In the genomic region with DNA sequence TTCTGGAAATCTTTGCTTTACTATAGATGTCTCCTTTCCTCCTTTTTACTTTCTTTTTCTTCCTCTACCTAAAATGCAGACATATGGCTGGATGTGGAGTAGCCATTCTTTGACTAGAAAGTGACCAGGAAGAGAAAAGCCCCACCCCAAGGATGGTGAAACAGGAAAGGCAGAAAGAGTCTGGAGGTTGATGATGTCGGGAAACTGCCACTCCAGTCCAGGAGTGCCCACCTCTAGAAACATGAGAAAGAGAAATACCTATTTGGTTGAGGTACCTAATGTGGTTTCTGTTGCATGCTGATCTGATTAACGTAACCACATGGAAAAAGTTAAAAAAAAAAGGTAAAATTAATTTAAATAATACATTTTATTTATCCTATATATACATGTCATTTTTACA, we compare ENCODE assay signal across 35 cellular contexts. TPM values are rescaled to one million over a fixed set of nuclear protein-coding genes. Genes with fewer than 3 reads are reported as not detected.
DNase-seq lines count a peak whose midpoint lies in the region; ATAC-seq and TF ChIP-seq lines count a peak whose summit lies in the region.
"Had no signal": no experiment of that assay in that cellular context is flagged by ENCODE, and none has a peak within 500 bp of the region (broad histone marks: within the 10 kb centered on the region; RNA-seq: fewer than 3 reads in every experiment).

No MANE protein-coding gene starts in this region.

- no peaks in the 10 kb centered on the region for H3K79me2 ChIP-seq in mammary epithelial cell (ENCODE audit: insufficient read depth, low read length)

- intact Hi-C loops in mammary epithelial cell (cut with micrococcal nuclease) (no loop called here), breast epithelium (cut with DNase I; ENCODE audit: low total_unique reads) (no loop called here)

- no peaks in the 10 kb centered on the region for H4K20me1 ChIP-seq in mammary epithelial cell (ENCODE audit: insufficient read depth, low read length)

- H3K27ac ChIP-seq in mammary epithelial cell (ENCODE audit: insufficient read depth, low read depth, low read length) (no peak overlapping the region), breast epithelium (no peak overlapping the region), SK-N-MC (peak overlapping the region; percentile 100)
- H3K27ac ChIP-seq: foreskin keratinocyte, heart left ventricle, lower lobe of right lung, psoas muscle, sigmoid colon had no signal

- peak overlapping the region; percentile 14 for H2AFZ ChIP-seq in mammary epithelial cell (ENCODE audit: low read depth, low read length)

- H3K9me3 ChIP-seq in mammary epithelial cell (replicated peaks; ENCODE audit: insufficient read depth, low read length) (no peaks in the 10 kb centered on the region), breast epithelium (no peaks in the 10 kb centered on the region), SK-N-MC (ENCODE audit: low read depth, low read length) (peaks cover 7% of the 10 kb centered on the region; the same call in 1 of the 2 replicates)
- H3K9me3 ChIP-seq: BE2C, heart left ventricle, lower lobe of right lung, psoas muscle, sigmoid colon had no signal

- dilution Hi-C loops in mammary epithelial cell (cut with HindIII; ENCODE audit: low sequenced_read_pairs): no loop called here

- CTCF ChIA-PET in mammary epithelial cell (lab: Charles Lee; ENCODE audit: low non-redundant PET): interaction anchor here (0.7 kb wide), 1 partner anchor 452 kb away, joined by 4 read pairs; no protein-coding TSS in a partner anchor

- no peak for TF ChIP-seq POLR2A in breast epithelium (IDR thresholded peaks at IDR 0.05)

- WGBS in mammary epithelial cell (ENCODE audit: low coverage, missing lambda C conversion rate): 100% methylated on average over 2 of the region's 2 CpGs

- no peaks in the 10 kb centered on the region for H3K36me3 ChIP-seq in mammary epithelial cell (ENCODE audit: insufficient read depth, low read length)
- H3K36me3 ChIP-seq in breast epithelium: no peaks in the 10 kb centered on the region
- peaks cover 5% of the 10 kb centered on the region; the same call in 1 of the 2 replicates for H3K36me3 ChIP-seq in SK-N-MC (ENCODE audit: insufficient read depth, low read length)
- H3K36me3 ChIP-seq: BE2C, heart left ventricle, lower lobe of right lung, sigmoid colon had no signal

- no peak for ATAC-seq in HG03108 (IDR thresholded peaks at IDR 0.05; ENCODE audit: unreplicated experiment)
- ATAC-seq: activated T-cell treated with anti-CD3 and anti-CD28 coated beads, Interleukin-2, amount 50 U/mL, for 72 hours; CD8-positive, alpha-beta T cell; foreskin keratinocyte; heart left ventricle; natural killer cell; psoas muscle; stimulated activated memory B cell treated with anti-CD40 and anti-IgM and Interleukin-4, amounts not matched to agents 10 μg/mL and 1 μg/mL and 100 μg/mL, for 72 hours had no signal

- in situ Hi-C loops in mammary epithelial cell (cut with MboI; ENCODE audit: low sequenced_read_pairs in 2 of 2): no loop called here

- no peak overlapping the region for H3K4me2 ChIP-seq in mammary epithelial cell (ENCODE audit: insufficient read depth, low read depth, low read length)

- H3K27me3 ChIP-seq in mammary epithelial cell (ENCODE audit: insufficient read depth, low read length) (no peaks in the 10 kb centered on the region), breast epithelium (peaks cover 0 to 2% of the 10 kb centered on the region in 2 donors)
- H3K27me3 ChIP-seq: foreskin keratinocyte, heart left ventricle, sigmoid colon had no signal

- no peak overlapping the region for H3K9ac ChIP-seq in mammary epithelial cell (ENCODE audit: insufficient read depth, low read length)
- peak overlapping the region; percentile 78 for H3K9ac ChIP-seq in SK-N-MC (ENCODE audit: insufficient read length)

- peaks cover 12% of the 10 kb centered on the region for H3K4me1 ChIP-seq in mammary epithelial cell (ENCODE audit: insufficient read depth, low read length)
- H3K4me1 ChIP-seq in breast epithelium: no peaks in the 10 kb centered on the region
- H3K4me1 ChIP-seq: BE2C had no signal

- no peak for DNase-seq in mammary epithelial cell
- DNase-seq in breast epithelium (ENCODE audit: low spot score in 2 of 2): no peak
- DNase-seq in SK-N-MC (ENCODE audit: low read depth, low spot score): no peak
- peak; percentile 41 for DNase-seq in kidney tubule cell (ENCODE audit: low spot score)
- DNase-seq in NCI-H446 treated with DMSO at 0.1 percent for 48 hours (lab: John Stamatoyannopoulos, UW): no peak
- DNase-seq in HCEC 1CT: no peak
- no peak for DNase-seq in foreskin melanocyte
- DNase-seq: ACHN; activated CD4-positive, alpha-beta memory T cell treated with anti-CD3 and anti-CD28 coated beads for 36 hours; activated CD4-positive, alpha-beta T cell treated with anti-CD3 and anti-CD28 coated beads for 1 hour; activated naive CD4-positive, alpha-beta T cell treated with Interleukin-2 at 50 U/mL for 16 hours; activated T-cell treated with anti-CD3 and anti-CD28 coated beads, Interleukin-2, amount 50 U/mL, for 72 hours; BE2C; CD8-positive, alpha-beta T cell; central memory CD4-positive, alpha-beta T cell; foreskin keratinocyte; H9; heart left ventricle; islet precursor cell; Karpas-422; lower lobe of right lung; natural killer cell; NCI-H1092; NCI-H1694 treated with DMSO at 0.1 percent for 48 hours; NCI-H2171 treated with DMSO at 0.1 percent for 48 hours; NCI-H524; NK-92 treated with Interleukin-12 subunit alpha and Interleukin-12 subunit beta, amount 100 ng/mL, for 24 hours; occipital lobe; psoas muscle; SHP77 treated with DMSO at 0.1 percent for 48 hours; sigmoid colon; stimulated activated CD4-positive, alpha-beta T cell treated with anti-CD3 and anti-CD28 coated beads, Interleukin-15, amount 100 ng/mL, for 24 hours; substantia nigra had no signal

- no peak overlapping the region for H3K4me3 ChIP-seq in mammary epithelial cell (replicated peaks in 1 of 3; ENCODE audit: insufficient read depth in 1 of 3, low read depth in 2 of 3, low read length in 3 of 3)
- H3K4me3 ChIP-seq in breast epithelium: no peak overlapping the region
- peak overlapping the region; percentile 62 for H3K4me3 ChIP-seq in SK-N-MC
- H3K4me3 ChIP-seq: heart left ventricle, lower lobe of right lung, psoas muscle, sigmoid colon had no signal

- BruUV-seq in mammary epithelial cell (replicated peaks; lab: Mats Ljungman, UMichigan): no TSS peak

- TF ChIP-seq CTCF in mammary epithelial cell (conservative IDR thresholded peaks at IDR 0.05 in 1 of 2, IDR thresholded peaks at IDR 0.05 in 1 of 2; ENCODE audit: extremely low read depth in 1 of 2, insufficient read depth in 1 of 2, low read depth in 1 of 2, low read length in 2 of 2): no peak
- no peak for TF ChIP-seq CTCF in breast epithelium (IDR thresholded peaks at IDR 0.05)

RNA-seq across cellular contexts. Expression of a gene that starts 55.2 kb away (rescaled TPM):
- total RNA-seq in mammary epithelial cell: 100 to 1,000 TPM; 375 to 388 TPM
- 339 TPM for polyA plus RNA-seq in mammary epithelial cell
- polyA minus RNA-seq in mammary epithelial cell: 575 TPM
- total RNA-seq in breast epithelium: 100 to 1,000 TPM; 109 to 156 (median 110) TPM
